26 cellular contexts compared by ENCODE assay signal in genomic region chr5:167849874-167850273, GRCh38.
"Had no signal": no experiment of that assay in that cellular context is flagged by ENCODE, and none has a peak within 500 bp of the region (broad histone marks: within the 10 kb centered on the region; RNA-seq: fewer than 3 reads in every experiment).

No MANE protein-coding gene starts in this region.

- H3K4me3 ChIP-seq: hepatocyte, left ventricle myocardium inferior, lung, mucosa of descending colon, pancreas, prostate gland, sigmoid colon, smooth muscle cell, tibial nerve, uterus had no signal

- H3K9me3 ChIP-seq: left ventricle myocardium inferior, mucosa of descending colon, pancreas, prostate gland, sigmoid colon, tibial nerve, uterus had no signal

- FAIRE-seq: pancreas had no signal

- H3K36me3 Mint-ChIP-seq: naive thymus-derived CD4-positive, alpha-beta T cell; natural killer cell treated with Interleukin-12 subunit alpha and Interleukin-12 subunit beta and Interleukin-15 and Interleukin-18, amount 100 ng/mL, for 72 hours; stimulated activated memory B cell treated with anti-CD40 and anti-IgM and Interleukin-4, amounts not matched to agents 10 μg/mL and 1 μg/mL and 100 μg/mL, for 72 hours had no signal

- H3K79me2 ChIP-seq: hepatocyte had no signal

- H3K4me1 ChIP-seq: left ventricle myocardium inferior, pancreas, prostate gland, tibial nerve, uterus had no signal

- H3K27ac Mint-ChIP-seq: naive thymus-derived CD4-positive, alpha-beta T cell; natural killer cell treated with Interleukin-12 subunit alpha and Interleukin-12 subunit beta and Interleukin-15 and Interleukin-18, amount 100 ng/mL, for 72 hours; stimulated activated memory B cell treated with anti-CD40 and anti-IgM and Interleukin-4, amounts not matched to agents 10 μg/mL and 1 μg/mL and 100 μg/mL, for 72 hours; stimulated activated naive CD8-positive, alpha-beta T cell treated with anti-CD3 and anti-CD28 coated beads, Interleukin-15, amount 100 ng/mL, for 72 hours; type B pancreatic cell had no signal

- H3K27ac ChIP-seq: hepatocyte, left ventricle myocardium inferior, pancreas, prostate gland, sigmoid colon, tibial nerve, uterus had no signal

- H3K9me3 Mint-ChIP-seq: stimulated activated memory B cell treated with anti-CD40 and anti-IgM and Interleukin-4, amounts not matched to agents 10 μg/mL and 1 μg/mL and 100 μg/mL, for 72 hours had no signal

- H3K27me3 ChIP-seq: hepatocyte, pancreas, sigmoid colon, tibial nerve, uterus had no signal

- H3K27me3 Mint-ChIP-seq: natural killer cell treated with Interleukin-12 subunit alpha and Interleukin-12 subunit beta and Interleukin-15 and Interleukin-18, amount 100 ng/mL, for 72 hours; stimulated activated memory B cell treated with anti-CD40 and anti-IgM and Interleukin-4, amounts not matched to agents 10 μg/mL and 1 μg/mL and 100 μg/mL, for 72 hours; stimulated activated naive CD8-positive, alpha-beta T cell treated with anti-CD3 and anti-CD28 coated beads, Interleukin-15, amount 100 ng/mL, for 72 hours; type B pancreatic cell had no signal

- H3K4me1 Mint-ChIP-seq: naive thymus-derived CD4-positive, alpha-beta T cell; stimulated activated memory B cell treated with anti-CD40 and anti-IgM and Interleukin-4, amounts not matched to agents 10 μg/mL and 1 μg/mL and 100 μg/mL, for 72 hours; stimulated activated naive CD8-positive, alpha-beta T cell treated with anti-CD3 and anti-CD28 coated beads, Interleukin-15, amount 100 ng/mL, for 72 hours had no signal

- H2AFZ ChIP-seq: hepatocyte had no signal

- ATAC-seq: mucosa of descending colon; naive thymus-derived CD4-positive, alpha-beta T cell; natural killer cell treated with Interleukin-12 subunit alpha and Interleukin-12 subunit beta and Interleukin-15 and Interleukin-18, amount 100 ng/mL, for 72 hours; pancreas; right cardiac atrium; stimulated activated memory B cell treated with anti-CD40 and anti-IgM and Interleukin-4, amounts not matched to agents 10 μg/mL and 1 μg/mL and 100 μg/mL, for 72 hours; stimulated activated naive CD8-positive, alpha-beta T cell treated with anti-CD3 and anti-CD28 coated beads, Interleukin-15, amount 100 ng/mL, for 72 hours had no signal

- H3K36me3 ChIP-seq: left ventricle myocardium inferior, pancreas, prostate gland, sigmoid colon, tibial nerve, uterus had no signal

- H3K4me2 ChIP-seq: hepatocyte had no signal

- DNase-seq: islet precursor cell; left ventricle myocardium inferior; midbrain; mucosa of descending colon; naive thymus-derived CD4-positive, alpha-beta T cell; pancreas; posterior cingulate gyrus; retina; right cardiac atrium; sigmoid colon; stimulated activated CD4-positive, alpha-beta T cell treated with anti-CD3 and anti-CD28 coated beads, Interleukin-1b, Interleukin-23, amount 100 ng/mL, for 48 hours; stimulated activated CD4-positive, alpha-beta T cell treated with anti-CD3 and anti-CD28 coated beads, Interleukin-2, amount 100 ng/mL, for 48 hours; stimulated activated CD4-positive, alpha-beta T cell treated with anti-CD3 and anti-CD28 coated beads, Interleukin-4, amount 100 ng/mL, for 4 hours; stimulated activated CD8-positive, alpha-beta memory T cell treated with anti-CD3 and anti-CD28 coated beads, Interleukin-4, amount 100 ng/mL, for 48 hours; stimulated activated naive CD4-positive, alpha-beta T cell treated with Interleukin-2 at 50 U/mL for 16 hours; stimulated activated naive CD8-positive, alpha-beta T cell treated with anti-CD3 and anti-CD28 coated beads, Interleukin-15, amount 100 ng/mL, for 72 hours; substantia nigra; uterus had no signal

- H3K4me3 Mint-ChIP-seq: naive thymus-derived CD4-positive, alpha-beta T cell; natural killer cell treated with Interleukin-12 subunit alpha and Interleukin-12 subunit beta and Interleukin-15 and Interleukin-18, amount 100 ng/mL, for 72 hours; stimulated activated memory B cell treated with anti-CD40 and anti-IgM and Interleukin-4, amounts not matched to agents 10 μg/mL and 1 μg/mL and 100 μg/mL, for 72 hours; stimulated activated naive CD8-positive, alpha-beta T cell treated with anti-CD3 and anti-CD28 coated beads, Interleukin-15, amount 100 ng/mL, for 72 hours; type B pancreatic cell had no signal
